ENCODE assay signal across 24 cellular contexts in genomic region chr3:134337511-134338200, GRCh38. TPM values are rescaled to one million over a fixed set of nuclear protein-coding genes. Genes with fewer than 3 reads are reported as not detected.
DNase-seq lines count a peak whose midpoint lies in the region; ATAC-seq and TF ChIP-seq lines count a peak whose summit lies in the region.
"Had no signal": no experiment of that assay in that cellular context is flagged by ENCODE, and none has a peak within 500 bp of the region (broad histone marks: within the 10 kb centered on the region; RNA-seq: fewer than 3 reads in every experiment).

No MANE protein-coding gene starts in this region.

- peaks cover 34% of the 10 kb centered on the region for H3K4me1 Mint-ChIP-seq in mesothelial cell of epicardium
- no peaks in the 10 kb centered on the region for H3K4me1 Mint-ChIP-seq in CD8-positive, alpha-beta memory T cell
- H3K4me1 Mint-ChIP-seq: natural killer cell had no signal

- no peak overlapping the region for H3K4me3 ChIP-seq in upper lobe of right lung
- H3K4me3 ChIP-seq in CD8-positive, alpha-beta memory T cell (ENCODE audit: low read length) = no peak overlapping the region
- H3K4me3 ChIP-seq: MG63, prostate gland, SJCRH30, skin epidermis, transverse colon had no signal

- H3K27ac ChIP-seq in upper lobe of right lung = peak overlapping the region; percentile 65
- H3K27ac ChIP-seq in foreskin keratinocyte = no peak overlapping the region
- H3K27ac ChIP-seq in CD8-positive, alpha-beta memory T cell (ENCODE audit: low read depth, low read length) = no peak overlapping the region
- H3K27ac ChIP-seq: 22Rv1, prostate gland, SJCRH30, transverse colon had no signal

- peaks cover 40% of the 10 kb centered on the region for H3K4me1 ChIP-seq in upper lobe of right lung
- peaks cover 9% of the 10 kb centered on the region for H3K4me1 ChIP-seq in foreskin keratinocyte
- no peaks in the 10 kb centered on the region for H3K4me1 ChIP-seq in CD8-positive, alpha-beta memory T cell (ENCODE audit: insufficient read depth, low read length)
- H3K4me1 ChIP-seq: prostate gland had no signal

- intact Hi-C loops in upper lobe of right lung (cut with DNase I) = no loop called here

- H3K9me3 ChIP-seq in upper lobe of right lung = no peaks in the 10 kb centered on the region
- H3K9me3 ChIP-seq in CD8-positive, alpha-beta memory T cell (ENCODE audit: low read length) = no peaks in the 10 kb centered on the region
- H3K9me3 ChIP-seq: MG63, prostate gland, SJCRH30, transverse colon had no signal

- CTCF ChIA-PET in CD8-positive, alpha-beta memory T cell (lab: Charles Lee) = no interaction called here

- H3K4me3 Mint-ChIP-seq in mesothelial cell of epicardium = no peak overlapping the region
- H3K4me3 Mint-ChIP-seq in CD8-positive, alpha-beta memory T cell = no peak overlapping the region
- H3K4me3 Mint-ChIP-seq: activated CD4-positive, alpha-beta T cell treated with anti-CD3 and anti-CD28 coated beads, Interleukin-2, amount 10 ng/mL, durations not matched to agents 7 days and 5 days; natural killer cell had no signal

- H3K36me3 Mint-ChIP-seq in mesothelial cell of epicardium = no peaks in the 10 kb centered on the region
- H3K36me3 Mint-ChIP-seq in CD8-positive, alpha-beta memory T cell = no peaks in the 10 kb centered on the region
- H3K36me3 Mint-ChIP-seq: natural killer cell had no signal

- peak overlapping the region; percentile 13 for H3K27ac Mint-ChIP-seq in mesothelial cell of epicardium
- H3K27ac Mint-ChIP-seq in CD8-positive, alpha-beta memory T cell = no peak overlapping the region
- H3K27ac Mint-ChIP-seq: activated CD4-positive, alpha-beta T cell treated with anti-CD3 and anti-CD28 coated beads, Interleukin-2, amount 10 ng/mL, durations not matched to agents 7 days and 5 days; activated T-helper 2 cell treated with anti-CD3 and anti-CD28 coated beads, Interferon-gamma antibody, Interleukin-2, Interleukin-4, amounts not matched to agents 10 μg/mL and 5 μg/mL and 100 μg/mL, durations not matched to agents 14 hours and 24 hours and 36 hours; natural killer cell had no signal

- no peaks in the 10 kb centered on the region for H3K9me3 Mint-ChIP-seq in mesothelial cell of epicardium
- no peaks in the 10 kb centered on the region for H3K9me3 Mint-ChIP-seq in CD8-positive, alpha-beta memory T cell
- H3K9me3 Mint-ChIP-seq: activated CD4-positive, alpha-beta T cell treated with anti-CD3 and anti-CD28 coated beads, Interleukin-2, amount 10 ng/mL, durations not matched to agents 7 days and 5 days; activated T-helper 2 cell treated with anti-CD3 and anti-CD28 coated beads, Interferon-gamma antibody, Interleukin-2, Interleukin-4, amounts not matched to agents 10 μg/mL and 5 μg/mL and 100 μg/mL, durations not matched to agents 14 hours and 24 hours and 36 hours; natural killer cell had no signal

- POLR2A ChIA-PET in CD8-positive, alpha-beta memory T cell (lab: Charles Lee) = no interaction called here

- no peak for TF ChIP-seq CTCF in mesothelial cell of epicardium (IDR thresholded peaks at IDR 0.05; ENCODE audit: unreplicated experiment)
- TF ChIP-seq CTCF in upper lobe of right lung (IDR thresholded peaks at IDR 0.05) = no peak
- no peak for TF ChIP-seq CTCF in foreskin keratinocyte (conservative IDR thresholded peaks at IDR 0.05)

- no peaks in the 10 kb centered on the region for H3K36me3 ChIP-seq in upper lobe of right lung
- no peaks in the 10 kb centered on the region for H3K36me3 ChIP-seq in CD8-positive, alpha-beta memory T cell (ENCODE audit: insufficient read depth, low read length)
- H3K36me3 ChIP-seq: MG63, prostate gland, SJCRH30, transverse colon had no signal

- no peaks in the 10 kb centered on the region for H3K27me3 Mint-ChIP-seq in mesothelial cell of epicardium (ENCODE audit: low read depth)
- H3K27me3 Mint-ChIP-seq in CD8-positive, alpha-beta memory T cell = peaks cover 3 to 4% of the 10 kb centered on the region in 2 donors

- DNase-seq in activated effector memory CD4-positive, alpha-beta T cell treated with anti-CD3 and anti-CD28 coated beads, Interleukin-2, amount 50 U/mL, for 16 hours = peak; percentile 46
- no peak for DNase-seq in activated effector memory CD4-positive, alpha-beta T cell treated with Interleukin-2 at 50 U/mL for 16 hours
- peak; percentile 3 for DNase-seq in astrocyte of the hippocampus (ENCODE audit: low read depth, low spot score)
- peak in 1 of 2 experiments; percentile 31 for DNase-seq in mesothelial cell of epicardium (ENCODE audit: low spot score in 2 of 2, unreplicated experiment in 2 of 2)
- no peak for DNase-seq in upper lobe of right lung
- DNase-seq in germinal center (ENCODE audit: low spot score) = no peak
- no peak for DNase-seq in foreskin keratinocyte
- no peak for DNase-seq in CD8-positive, alpha-beta memory T cell
- DNase-seq: activated CD4-positive, alpha-beta T cell treated with anti-CD3 and anti-CD28 coated beads, Interleukin-2, amount 10 ng/mL, durations not matched to agents 7 days and 5 days; activated CD8-positive, alpha-beta memory T cell treated with anti-CD3 and anti-CD28 coated beads, Interleukin-2, amount 50 U/mL, for 4 hours; AML-193; dermis blood vessel endothelial cell; MG63; natural killer cell; NCI-H774; OCI-M1; SJCRH30; stimulated activated naive CD4-positive, alpha-beta T cell treated with Interleukin-2 at 50 U/mL for 16 hours; T-helper 1 cell; transverse colon had no signal

- ATAC-seq in upper lobe of right lung (no peak), foreskin keratinocyte (no peak)
- ATAC-seq: natural killer cell had no signal

- H3K27me3 ChIP-seq in upper lobe of right lung (no peaks in the 10 kb centered on the region), foreskin keratinocyte (no peaks in the 10 kb centered on the region)
- peaks cover 5% of the 10 kb centered on the region for H3K27me3 ChIP-seq in CD8-positive, alpha-beta memory T cell (ENCODE audit: insufficient read depth, low read length, poor library complexity, severe bottlenecking)
- H3K27me3 ChIP-seq: MG63, SJCRH30, transverse colon had no signal

RNA-seq across cellular contexts. Expression of gene AMOTL2, which starts 36.6 kb away (rescaled TPM):
- total RNA-seq in mesothelial cell of epicardium (281 to 297 TPM (median 296 TPM) in 3 replicates), upper lobe of right lung (119 TPM), foreskin keratinocyte (79.5 and 86.7 TPM in 2 replicates)
- 22.1 and 29.6 TPM in 2 replicates for polyA plus RNA-seq in foreskin keratinocyte
- total RNA-seq in CD8-positive, alpha-beta memory T cell = not detected
- 0.10 TPM for polyA plus RNA-seq in CD8-positive, alpha-beta memory T cell
- total RNA-seq: activated CD4-positive, alpha-beta T cell treated with anti-CD3 and anti-CD28 coated beads, Interleukin-2, amount 10 ng/mL, durations not matched to agents 7 days and 5 days; activated T-helper 2 cell treated with anti-CD3 and anti-CD28 coated beads, Interferon-gamma antibody, Interleukin-2, Interleukin-4, amounts not matched to agents 10 μg/mL and 5 μg/mL and 100 μg/mL, durations not matched to agents 14 hours and 24 hours and 36 hours; natural killer cell had no signal

Comparison
In these comparisons a context has a peak if more than half of its experiments do, and no peak if none do; other contexts are left out.
1. DNase-seq: peak in activated effector memory CD4-positive, alpha-beta T cell treated with anti-CD3 and anti-CD28 coated beads, Interleukin-2, amount 50 U/mL, for 16 hours (single experiment) and astrocyte of the hippocampus (single experiment); none in activated effector memory CD4-positive, alpha-beta T cell treated with Interleukin-2 at 50 U/mL for 16 hours (single experiment), upper lobe of right lung (single experiment), germinal center (single experiment), foreskin keratinocyte (0 of 2) and CD8-positive, alpha-beta memory T cell (0 of 5).
2. RNA of gene AMOTL2, which starts 36.6 kb away (total RNA-seq): 281 to 297 TPM in mesothelial cell of epicardium, 119 TPM in upper lobe of right lung (single experiment) and 79.5 to 86.7 TPM in foreskin keratinocyte; not detected in CD8-positive, alpha-beta memory T cell; every median in the first group is over 10 times any median in the second.